In genomic region chr9:21766096-21766495, GRCh38 we compare ENCODE assay signal across 34 cellular contexts.
"Had no signal": no experiment of that assay in that cellular context is flagged by ENCODE, and none has a peak within 500 bp of the region (broad histone marks: within the 10 kb centered on the region; RNA-seq: fewer than 3 reads in every experiment).

No MANE protein-coding gene starts in this region.

- H3K27me3 ChIP-seq: adrenal gland, body of pancreas, brain microvascular endothelial cell, breast epithelium had no signal

- FAIRE-seq: astrocyte, TTC549 had no signal

- H3K9me3 ChIP-seq: adrenal gland, body of pancreas, breast epithelium had no signal

- H3K4me1 ChIP-seq: adrenal gland, body of pancreas, breast epithelium had no signal

- H3K4me3 ChIP-seq: adrenal gland, body of pancreas, breast epithelium had no signal

- DNase-seq: activated B cell treated with CpG ODN at 0.5 μM for 24 hours; activated CD4-positive, alpha-beta memory T cell treated with anti-CD3 and anti-CD28 coated beads for 36 hours; activated CD4-positive, alpha-beta T cell treated with anti-CD3 and anti-CD28 coated beads for 4 hours; activated CD4-positive, alpha-beta T cell treated with anti-CD3 and anti-CD28 coated beads, Interleukin-2, amount 10 ng/mL, durations not matched to agents 24 days and 14 days; activated CD4-positive, alpha-beta T cell treated with anti-CD3 and anti-CD28 coated beads, Interleukin-2, amount 50 U/mL, for 1 hour; activated CD4-positive, alpha-beta T cell treated with anti-CD3 and anti-CD28 coated beads, Interleukin-2, amount 50 U/mL, for 4 hours; activated CD4-positive, CD25-positive, alpha-beta regulatory T cell treated with anti-CD3 and anti-CD28 coated beads, Interleukin-2, amount 50 U/mL, for 72 hours; activated CD8-positive, alpha-beta memory T cell treated with anti-CD3 and anti-CD28 coated beads, Interleukin-2, amount 50 U/mL, for 4 hours; activated CD8-positive, alpha-beta T cell treated with anti-CD3 and anti-CD28 coated beads for 36 hours; activated effector memory CD4-positive, alpha-beta T cell treated with anti-CD3 and anti-CD28 coated beads, Interleukin-2, amount 50 U/mL, for 16 hours; activated gamma-delta T cell treated with Interleukin-2 at 50 U/mL for 16 hours; activated naive CD4-positive, alpha-beta T cell; activated naive CD4-positive, alpha-beta T cell treated with anti-CD3 and anti-CD28 coated beads for 36 hours; activated naive CD4-positive, alpha-beta T cell treated with anti-CD3 and anti-CD28 coated beads, Interleukin-2, amount 50 U/mL, for 16 hours; activated naive CD8-positive, alpha-beta T cell treated with anti-CD3 and anti-CD28 coated beads for 36 hours; activated T-cell treated with anti-CD3 and anti-CD28 coated beads for 4 hours; activated T-cell treated with anti-CD3 and anti-CD28 coated beads, Interleukin-2, amount 50 U/mL, for 1 hour; activated T-cell treated with anti-CD3 and anti-CD28 coated beads, Interleukin-2, amount 50 U/mL, for 4 hours; activated T-cell treated with anti-CD3 and anti-CD28 coated beads, Interleukin-2, amount 50 U/mL, for 72 hours; adrenal gland; amniotic stem cell; aorta; body of pancreas; brain microvascular endothelial cell; central memory CD4-positive, alpha-beta T cell; T-helper 1 cell; T-helper 2 cell; T-helper 9 cell had no signal

- H3K36me3 ChIP-seq: adrenal gland, brain microvascular endothelial cell, breast epithelium had no signal

- ATAC-seq: activated CD8-positive, alpha-beta T cell treated with anti-CD3 and anti-CD28 coated beads for 36 hours; activated naive CD4-positive, alpha-beta T cell treated with anti-CD3 and anti-CD28 coated beads, Interleukin-2, amount 50 U/mL, for 72 hours; activated T-cell treated with anti-CD3 and anti-CD28 coated beads, Interleukin-2, amount 50 U/mL, for 4 hours; activated T-cell treated with anti-CD3 and anti-CD28 coated beads, Interleukin-2, amount 50 U/mL, for 72 hours; activated T-helper 17 cell treated with anti-CD3 and anti-CD28 coated beads, Interleukin-2, amount 50 U/mL, for 72 hours; body of pancreas had no signal

- H3K27ac ChIP-seq: adrenal gland, body of pancreas, brain microvascular endothelial cell, breast epithelium, VCaP had no signal
